11 cellular contexts compared by ENCODE assay signal in genomic region chrX:100625985-100626491, GRCh38. TPM values are rescaled to one million over a fixed set of nuclear protein-coding genes. Genes with fewer than 3 reads are reported as not detected.
DNase-seq lines count a peak whose midpoint lies in the region; ATAC-seq and TF ChIP-seq lines count a peak whose summit lies in the region.
"Had no signal": no experiment of that assay in that cellular context is flagged by ENCODE, and none has a peak within 500 bp of the region (broad histone marks: within the 10 kb centered on the region; RNA-seq: fewer than 3 reads in every experiment).

No MANE protein-coding gene starts in this region.

- ATAC-seq in HG02884 (IDR thresholded peaks at IDR 0.05; ENCODE audit: unreplicated experiment) = peak; percentile 94

- peak; percentile 5 for DNase-seq in stimulated activated CD4-positive, alpha-beta T cell treated with anti-CD3 and anti-CD28 coated beads, Interleukin-15, amount 100 ng/mL, for 24 hours
- DNase-seq in stimulated activated CD4-positive, alpha-beta T cell treated with anti-CD3 and anti-CD28 coated beads, Interleukin-1b, Interleukin-23, amount 100 ng/mL, for 48 hours = no peak
- DNase-seq in NB4 (ENCODE audit: low read depth) = peak; percentile 48
- DNase-seq in effector CD8-positive, alpha-beta T cell (lab: John Stamatoyannopoulos, UW) = no peak
- DNase-seq in AG20443 (ENCODE audit: low spot score) = no peak
- no peak for DNase-seq in KG1 (lab: John Stamatoyannopoulos, UW)
- DNase-seq in type B pancreatic cell (ENCODE audit: extremely low spot score, unreplicated experiment) = no peak
- DNase-seq: IMR-90, WERI-Rb-1 had no signal

- no peaks in the 10 kb centered on the region for H3K27me3 Mint-ChIP-seq in type B pancreatic cell
- H3K27me3 Mint-ChIP-seq: CD4-positive, CD25-positive, alpha-beta regulatory T cell had no signal

- no peaks in the 10 kb centered on the region for H3K9me3 Mint-ChIP-seq in type B pancreatic cell
- H3K9me3 Mint-ChIP-seq: CD4-positive, CD25-positive, alpha-beta regulatory T cell had no signal

- H3K4me3 Mint-ChIP-seq in type B pancreatic cell = no peak overlapping the region
- H3K4me3 Mint-ChIP-seq: CD4-positive, CD25-positive, alpha-beta regulatory T cell had no signal

- no peak for TF ChIP-seq CTCF in NB4 (IDR thresholded peaks at IDR 0.05; ENCODE audit: low read depth, low read length)
- no peak for TF ChIP-seq CTCF in type B pancreatic cell (conservative IDR thresholded peaks at IDR 0.05)

- peaks cover 9% of the 10 kb centered on the region for H3K36me3 Mint-ChIP-seq in type B pancreatic cell
- H3K36me3 Mint-ChIP-seq: CD4-positive, CD25-positive, alpha-beta regulatory T cell had no signal

- no peak for TF ChIP-seq POLR2A in NB4 (IDR thresholded peaks at IDR 0.05; ENCODE audit: extremely low read depth, insufficient read length)

- H3K4me3 ChIP-seq in NB4 (ENCODE audit: low read depth, low read length) = no peak overlapping the region

- H3K27ac Mint-ChIP-seq in type B pancreatic cell = no peak overlapping the region
- H3K27ac Mint-ChIP-seq: CD4-positive, CD25-positive, alpha-beta regulatory T cell had no signal

- no peaks in the 10 kb centered on the region for H3K4me1 Mint-ChIP-seq in type B pancreatic cell (ENCODE audit: unreplicated experiment)

RNA-seq across cellular contexts. Expression of gene TSPAN6, which starts 10.6 kb away (rescaled TPM):
- total RNA-seq in type B pancreatic cell (ENCODE audit: low replicate concordance) = 99.3 and 140 TPM in 2 replicates

RNA-seq across cellular contexts. Expression of gene SRPX2, which starts 18.0 kb away (rescaled TPM):
- total RNA-seq in type B pancreatic cell (ENCODE audit: low replicate concordance) = 7.7 and 13.6 TPM in 2 replicates
- total RNA-seq: CD4-positive, CD25-positive, alpha-beta regulatory T cell had no signal

RNA-seq across cellular contexts. Expression of gene TNMD, which starts 41.3 kb away (rescaled TPM):
- total RNA-seq in type B pancreatic cell (ENCODE audit: low replicate concordance) = 1.1 and 2.3 TPM in 2 replicates
- total RNA-seq: CD4-positive, CD25-positive, alpha-beta regulatory T cell; IMR-90 had no signal

Comparison
In these comparisons a context has a peak if more than half of its experiments do, and no peak if none do; other contexts are left out.
1. DNase-seq: peak in stimulated activated CD4-positive, alpha-beta T cell treated with anti-CD3 and anti-CD28 coated beads, Interleukin-15, amount 100 ng/mL, for 24 hours (single experiment) and NB4 (single experiment); none in stimulated activated CD4-positive, alpha-beta T cell treated with anti-CD3 and anti-CD28 coated beads, Interleukin-1b, Interleukin-23, amount 100 ng/mL, for 48 hours (single experiment), effector CD8-positive, alpha-beta T cell (single experiment), AG20443 (single experiment), KG1 (single experiment) and type B pancreatic cell (single experiment).